In the genomic region with DNA sequence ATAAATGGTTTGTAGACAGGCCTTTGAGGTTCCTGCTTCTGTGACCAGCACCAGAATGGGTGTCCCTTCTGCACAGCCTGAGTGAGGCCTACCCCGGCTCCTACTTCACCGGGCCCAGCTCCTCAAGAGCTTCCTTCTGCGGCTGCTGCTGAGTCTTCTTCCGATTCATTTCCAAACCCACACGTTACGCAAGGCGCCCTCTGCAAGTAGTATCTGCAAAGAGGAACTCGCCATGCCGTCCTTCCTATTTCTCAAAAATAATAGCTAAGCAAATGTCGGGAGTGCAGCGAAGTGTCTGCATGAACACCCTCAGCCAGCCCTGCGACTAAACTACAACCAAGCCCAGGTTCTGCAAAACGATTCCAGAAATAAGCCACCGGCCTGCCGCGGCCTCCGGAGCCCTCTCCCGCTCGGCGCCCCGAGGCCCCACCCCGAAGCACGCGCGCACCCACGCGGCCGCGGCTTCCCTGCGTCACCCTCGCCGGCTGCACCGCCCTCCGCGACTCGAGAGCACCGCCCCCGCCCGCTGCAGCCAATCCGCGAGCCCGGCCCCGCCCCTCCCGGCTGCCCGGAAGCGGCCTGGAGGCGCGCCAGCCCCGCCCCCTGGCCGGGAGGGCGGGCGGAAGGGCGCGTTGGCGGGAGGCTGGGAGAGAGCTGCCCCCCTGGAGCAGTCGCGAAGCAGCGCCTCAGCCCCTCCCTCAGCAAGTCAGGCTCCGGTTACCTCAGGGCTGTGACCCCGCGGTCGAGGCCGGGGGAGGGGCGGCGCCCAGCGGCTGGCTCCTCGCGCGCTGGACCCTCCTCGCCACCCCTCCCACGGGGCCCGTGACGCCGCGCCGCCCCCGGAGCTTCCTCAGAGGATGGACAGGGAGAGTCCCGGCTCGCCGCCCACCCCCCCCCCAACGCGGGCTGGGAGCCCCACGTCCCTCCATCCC, we compare ENCODE assay signal across 8 cellular contexts. TPM values are rescaled to one million over a fixed set of nuclear protein-coding genes. Genes with fewer than 3 reads are reported as not detected.
DNase-seq lines count a peak whose midpoint lies in the region; ATAC-seq and TF ChIP-seq lines count a peak whose summit lies in the region.

No MANE protein-coding gene starts in this region.

- peak overlapping the region; percentile 95 for H3K27ac Mint-ChIP-seq in T-helper 1 cell treated with Interleukin-12 subunit alpha and Interleukin-12 subunit beta and Interleukin-4 antibody, amounts not matched to agents 30 μg/mL and 1 μg/mL, for 36 hours

- TF ChIP-seq CTCF in GM13977 (IDR thresholded peaks at IDR 0.05; ENCODE audit: extremely low read depth, insufficient read depth, missing control alignments) (peak; percentile 7), prostate gland (IDR thresholded peaks at IDR 0.05) (no peak), upper lobe of right lung (IDR thresholded peaks at IDR 0.05) (no peak)

- H3K9me3 Mint-ChIP-seq in T-helper 1 cell treated with Interleukin-12 subunit alpha and Interleukin-12 subunit beta and Interleukin-4 antibody, amounts not matched to agents 30 μg/mL and 1 μg/mL, for 36 hours: no peaks in the 10 kb centered on the region

- H3K9me3 ChIP-seq in prostate gland (no peaks in the 10 kb centered on the region), upper lobe of right lung (no peaks in the 10 kb centered on the region)

- intact Hi-C loops in left ventricle myocardium superior (cut with micrococcal nuclease): no loop called here
- intact Hi-C loops in prostate gland (cut with DNase I): loop anchor here (10.0 kb wide), 1 partner anchor 338 kb away; a partner anchor contains a TSS
- intact Hi-C loops in upper lobe of right lung (cut with DNase I): no loop called here

- H3K27ac ChIP-seq in prostate gland (peak overlapping the region; percentile 97 to 99), upper lobe of right lung (peak overlapping the region; percentile 98)

- H3K27me3 ChIP-seq in prostate gland (replicated peaks; ENCODE audit: insufficient read depth): no peaks in the 10 kb centered on the region
- no peaks in the 10 kb centered on the region for H3K27me3 ChIP-seq in upper lobe of right lung

- H3K4me3 Mint-ChIP-seq in T-helper 1 cell treated with Interleukin-12 subunit alpha and Interleukin-12 subunit beta and Interleukin-4 antibody, amounts not matched to agents 30 μg/mL and 1 μg/mL, for 36 hours: peak overlapping the region; percentile 90

- H3K27me3 Mint-ChIP-seq in T-helper 1 cell treated with Interleukin-12 subunit alpha and Interleukin-12 subunit beta and Interleukin-4 antibody, amounts not matched to agents 30 μg/mL and 1 μg/mL, for 36 hours (ENCODE audit: low read depth): no peaks in the 10 kb centered on the region

- peak overlapping the region; percentile 80 to 83 for H3K4me3 ChIP-seq in prostate gland
- H3K4me3 ChIP-seq in upper lobe of right lung: peak overlapping the region; percentile 84

- peak; percentile 97 for DNase-seq in GM13977 (ENCODE audit: low spot score)
- DNase-seq in NCI-H146 (lab: John Stamatoyannopoulos, UW): peak; percentile 96
- DNase-seq in amniotic stem cell (lab: John Stamatoyannopoulos, UW): peak; percentile 91
- DNase-seq in left ventricle myocardium superior: peak; percentile 99
- peak; percentile 94 for DNase-seq in prostate gland (ENCODE audit: low spot score)
- DNase-seq in upper lobe of right lung: peak; percentile 99

- peaks cover 8% of the 10 kb centered on the region for H3K36me3 Mint-ChIP-seq in T-helper 1 cell treated with Interleukin-12 subunit alpha and Interleukin-12 subunit beta and Interleukin-4 antibody, amounts not matched to agents 30 μg/mL and 1 μg/mL, for 36 hours (ENCODE audit: low read depth)

- peak; percentile 85 for TF ChIP-seq POLR2A in prostate gland (IDR thresholded peaks at IDR 0.05)

- H3K4me1 Mint-ChIP-seq in T-helper 1 cell treated with Interleukin-12 subunit alpha and Interleukin-12 subunit beta and Interleukin-4 antibody, amounts not matched to agents 30 μg/mL and 1 μg/mL, for 36 hours (ENCODE audit: low read depth): peaks cover 42% of the 10 kb centered on the region

- peak; percentile 53 for ATAC-seq in HG02763 (IDR thresholded peaks at IDR 0.05; ENCODE audit: unreplicated experiment)
- peak; percentile 68 for ATAC-seq in left ventricle myocardium superior
- peak; percentile 78 for ATAC-seq in upper lobe of right lung

- H3K36me3 ChIP-seq in prostate gland: peaks cover 1 to 3% of the 10 kb centered on the region in 2 donors
- H3K36me3 ChIP-seq in upper lobe of right lung: no peaks in the 10 kb centered on the region

- in situ Hi-C loops in GM13977 (cut with MboI; ENCODE audit: low pct_unique_long_range_greater_than_20kb, low sequenced_read_pairs, unreplicated experiment): no loop called here

- 2% methylated on average over 48 of the region's 83 CpGs for WGBS in prostate gland

- H3K4me1 ChIP-seq in prostate gland (replicated peaks) (peaks cover 43% of the 10 kb centered on the region), upper lobe of right lung (peaks cover 56% of the 10 kb centered on the region)

RNA-seq across cellular contexts. Expression of a gene that starts 8.3 kb away (rescaled TPM):
- total RNA-seq in left ventricle myocardium superior: 10.4 TPM
- 10 to 100 TPM; 14.8 to 32.0 TPM for total RNA-seq in prostate gland
- total RNA-seq in upper lobe of right lung: 32.7 TPM

RNA-seq across cellular contexts. Expression of a gene that starts 55.2 kb away (rescaled TPM):
- 27.0 TPM for total RNA-seq in left ventricle myocardium superior
- total RNA-seq in prostate gland: 100 to 1,000 TPM; 118 to 172 TPM
- total RNA-seq in upper lobe of right lung: 55.0 TPM

RNA-seq across cellular contexts. Expression of a gene that starts 56.3 kb away (rescaled TPM):
- total RNA-seq in left ventricle myocardium superior (23.3 TPM), prostate gland (10 to 100 TPM; 34.8 to 42.9 TPM), upper lobe of right lung (17.7 TPM)

Comparison
In these comparisons a context has a peak if more than half of its experiments do, and no peak if none do; other contexts are left out.
1. Peak in every context shown above with its lines: DNase-seq, ATAC-seq, H3K4me3 ChIP-seq and H3K27ac ChIP-seq.